ENCODE assay signal across 2 cellular contexts in the genomic region with DNA sequence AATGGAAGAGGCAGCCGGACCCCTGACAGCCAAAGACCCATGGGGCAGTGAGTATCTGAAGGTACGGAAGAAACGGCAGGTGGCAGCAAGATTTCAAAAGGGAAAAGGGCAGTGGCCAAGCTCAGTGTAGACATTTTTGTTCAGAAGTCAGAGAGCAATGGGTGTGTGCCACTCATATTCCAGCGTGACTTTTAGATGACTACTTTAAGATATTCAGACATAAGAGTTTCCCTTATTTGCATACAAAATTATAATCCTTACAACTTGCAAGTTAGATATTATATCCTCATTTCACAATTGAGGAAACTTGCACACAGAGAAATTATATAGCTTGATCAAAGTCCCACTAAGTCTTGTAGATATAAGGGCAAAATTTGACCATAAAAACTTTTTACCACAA.
TF ChIP-seq lines count a peak whose summit lies in the region.

No MANE protein-coding gene starts in this region.

TF ChIP-seq in HepG2, 621 proteins besides CTCF, POLR2A, EP300 and RAD21:
- TF ChIP-seq ZBTB1 (CRISPR knock-in tag; IDR thresholded peaks at IDR 0.05; ENCODE audit: borderline replicate concordance) (no peak), ELF1 (CRISPR knock-in tag; IDR thresholded peaks at IDR 0.05) (no peak), STAG1 (CRISPR knock-in tag; IDR thresholded peaks at IDR 0.05) (peak; percentile 38; the same call in 1 of the 2 replicates)
- TF ChIP-seq, protein P1, sequence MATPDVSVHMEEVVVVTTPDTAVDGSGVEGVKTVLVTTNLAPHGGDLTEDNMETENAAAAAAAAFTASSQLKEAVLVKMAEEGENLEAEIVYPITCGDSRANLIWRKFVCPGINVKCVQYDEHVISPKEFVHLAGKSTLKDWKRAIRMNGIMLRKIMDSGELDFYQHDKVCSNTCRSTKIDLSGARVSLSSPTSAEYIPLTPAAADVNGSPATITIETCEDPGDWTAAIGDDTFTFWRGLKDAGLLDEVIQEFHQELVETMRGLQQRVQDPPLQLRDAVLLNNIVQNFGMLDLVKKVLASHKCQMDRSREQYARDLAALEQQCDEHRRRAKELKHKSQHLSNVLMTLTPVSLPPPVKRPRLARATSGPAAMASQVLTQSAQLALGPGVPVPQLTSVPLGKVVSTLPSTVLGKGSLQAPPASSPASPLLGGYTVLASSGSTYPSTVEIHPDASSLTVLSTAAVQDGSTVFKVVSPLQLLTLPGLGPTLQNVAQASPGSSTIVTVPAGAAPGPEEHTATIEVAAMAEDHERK (CRISPR knock-in tag; IDR thresholded peaks at IDR 0.05; ENCODE audit: low read depth): no peak

TF ChIP-seq in K562, 482 proteins besides CTCF, POLR2A, EP300 and RAD21:
- no peak for TF ChIP-seq MLLT1 (IDR thresholded peaks at IDR 0.05)
